10 cellular contexts compared by ENCODE assay signal in genomic region chr10:132546567-132547420, GRCh38. TPM values are rescaled to one million over a fixed set of nuclear protein-coding genes. Genes with fewer than 3 reads are reported as not detected.
DNase-seq lines count a peak whose midpoint lies in the region; ATAC-seq, FAIRE-seq and TF ChIP-seq lines count a peak whose summit lies in the region.
"Had no signal": no experiment of that assay in that cellular context is flagged by ENCODE, and none has a peak within 500 bp of the region (broad histone marks: within the 10 kb centered on the region; RNA-seq: fewer than 3 reads in every experiment).

No MANE protein-coding gene starts in this region.

- POLR2A ChIA-PET in H1 (lab: Charles Lee; ENCODE audit: partially characterized antibody): interaction anchor here (1.1 kb wide), 1 partner anchor 8 kb away, joined by 3 read pairs; no protein-coding TSS in a partner anchor

- H3K27ac ChIP-seq in H1 (ENCODE audit: low read depth, low read length): no peak overlapping the region
- H3K27ac ChIP-seq: neural progenitor cell had no signal

- WGBS in H1 (ENCODE audit: extremely low coverage in 1 of 2, insufficient coverage in 1 of 2, insufficient read length in 1 of 2, insufficient replicate concordance in 2 of 2, low coverage in 1 of 2, low lambda C conversion rate in 2 of 2, missing lambda C conversion rate in 1 of 2), 2 experiments: 89% methylated on average over 24 of the region's 26 CpGs; no CpG with 5 or more reads in 1 of the 2 experiments

- ATAC-seq in HG03139 (IDR thresholded peaks at IDR 0.05; ENCODE audit: unreplicated experiment): no peak
- ATAC-seq in HG03432 (IDR thresholded peaks at IDR 0.05; ENCODE audit: unreplicated experiment): no peak
- ATAC-seq in GM21390 (IDR thresholded peaks at IDR 0.05; ENCODE audit: unreplicated experiment): no peak

- no peak overlapping the region for H3K18ac ChIP-seq in H1 (ENCODE audit: extremely low read depth, low read length)

- H3K9ac ChIP-seq in H1 (replicated peaks in 1 of 4; ENCODE audit: extremely low read depth in 1 of 4, low read depth in 3 of 4, low read length in 3 of 4): no peak overlapping the region
- H3K9ac ChIP-seq: neural progenitor cell had no signal

- no peak overlapping the region for H3K56ac ChIP-seq in H1 (replicated peaks; ENCODE audit: insufficient read length, low read depth, low read length)

- H3K79me2 ChIP-seq in H1 (ENCODE audit: control insufficient read depth in 1 of 2, insufficient read depth in 2 of 2, low read length in 2 of 2): peaks cover 0 to 44% of the 10 kb centered on the region in 2 experiments; a peak in 2 of 4 replicates

- H2AFZ ChIP-seq in H1 (ENCODE audit: low read length): no peak overlapping the region
- H2AFZ ChIP-seq: neural progenitor cell had no signal

- H2BK20ac ChIP-seq in H1 (ENCODE audit: low read length): no peak overlapping the region

- H2BK5ac ChIP-seq in H1 (ENCODE audit: low read depth, low read length): no peak overlapping the region

- no peak overlapping the region for H3K23ac ChIP-seq in H1 (ENCODE audit: insufficient read length)

- H3K14ac ChIP-seq in H1 (ENCODE audit: insufficient read length): no peak overlapping the region

- CTCF ChIA-PET in H1 (lab: Charles Lee; ENCODE audit: partially characterized antibody): no interaction called here

- H3K4me1 ChIP-seq in H1 (replicated peaks in 1 of 4; ENCODE audit: control insufficient read depth in 3 of 4, insufficient read depth in 4 of 4, low read length in 3 of 4): peaks cover 0 to 7% (median 6%) of the 10 kb centered on the region in 4 experiments; a peak in 6 of 7 replicates

- no peaks in the 10 kb centered on the region for H3K36me3 ChIP-seq in H1 (ENCODE audit: control insufficient read depth in 2 of 4, insufficient read depth in 4 of 4, low read length in 3 of 4)
- H3K36me3 ChIP-seq: neural progenitor cell had no signal

- no peak overlapping the region for H4K5ac ChIP-seq in H1 (ENCODE audit: insufficient read length, low read depth, low read length)

- H3K23me2 ChIP-seq in H1 (ENCODE audit: low read depth, low read length): no peaks in the 10 kb centered on the region

- peaks cover 5 to 31% of the 10 kb centered on the region in 2 experiments for H4K20me1 ChIP-seq in H1 (replicated peaks in 1 of 2; ENCODE audit: control insufficient read depth in 1 of 2, insufficient read depth in 2 of 2, low read length in 2 of 2)

- H2BK12ac ChIP-seq in H1 (ENCODE audit: low read depth, low read length): no peak overlapping the region

- H4K8ac ChIP-seq in H1 (ENCODE audit: extremely low read depth, insufficient read depth, low read length): peak overlapping the region; percentile 29; the same call in 1 of the 2 replicates

- no peaks in the 10 kb centered on the region; a peak in 1 of 7 replicates for H3K27me3 ChIP-seq in H1 (replicated peaks in 1 of 4; ENCODE audit: control insufficient read depth in 3 of 4, extremely low read depth in 1 of 4, insufficient read depth in 3 of 4, low read length in 3 of 4)
- H3K27me3 ChIP-seq: neural progenitor cell had no signal

- no peak overlapping the region for H2AK5ac ChIP-seq in H1 (ENCODE audit: low read depth, low read length)

- H3K4me3 ChIP-seq in H1 (ENCODE audit: extremely low read depth in 1 of 4, insufficient read depth in 2 of 4, low read depth in 3 of 4, low read length in 4 of 4): no peak overlapping the region
- no peak overlapping the region for H3K4me3 ChIP-seq in retinal pigment epithelial cell (ENCODE audit: low read length)
- H3K4me3 ChIP-seq: neural progenitor cell had no signal

- FAIRE-seq in H1 (lab: Jason Lieb, UNC): no peak

- TF ChIP-seq EP300 in H1 (IDR thresholded peaks at IDR 0.05; ENCODE audit: borderline replicate concordance in 1 of 2, low read depth in 2 of 2, low read length in 2 of 2): no peak

- no peak for TF ChIP-seq RAD21 in H1 (IDR thresholded peaks at IDR 0.05 in 1 of 2, conservative IDR thresholded peaks at IDR 0.05 in 1 of 2; ENCODE audit: low read depth in 2 of 2, low read length in 2 of 2)

- H3K4ac ChIP-seq in H1 (replicated peaks; ENCODE audit: insufficient read length, low read depth, low read length): no peak overlapping the region

- H2BK120ac ChIP-seq in H1 (replicated peaks; ENCODE audit: low read depth, low read length): no peak overlapping the region

- H2BK15ac ChIP-seq in H1 (ENCODE audit: low read length): no peak overlapping the region

- peaks cover 16% of the 10 kb centered on the region for H3K79me1 ChIP-seq in H1 (ENCODE audit: low read depth, low read length)

- TF ChIP-seq CTCF in H1 (IDR thresholded peaks at IDR 0.05; ENCODE audit: control extremely low read depth in 1 of 3, insufficient read depth in 1 of 3, low read depth in 1 of 3, low read length in 3 of 3) (no peak), retinal pigment epithelial cell (conservative IDR thresholded peaks at IDR 0.05; ENCODE audit: low read depth, low read length) (no peak)

- DNase-seq in GF-D8 (lab: John Stamatoyannopoulos, UW) (peak; percentile 81), NCI-H1092 (lab: John Stamatoyannopoulos, UW) (peak; percentile 31), H1 (ENCODE audit: low read depth in 1 of 2, low spot score in 2 of 2) (no peak), retinal pigment epithelial cell (ENCODE audit: low read depth) (peak; percentile 39)
- DNase-seq: hippocampal formation, NCI-H2081 had no signal

- H3K4me2 ChIP-seq in H1 (ENCODE audit: insufficient read depth in 1 of 2, low read depth in 2 of 2, low read length in 2 of 2): no peak overlapping the region
- H3K4me2 ChIP-seq: neural progenitor cell had no signal

- no peak overlapping the region for H4K91ac ChIP-seq in H1 (replicated peaks; ENCODE audit: insufficient read length, low read length)

- no peaks in the 10 kb centered on the region for H3K9me3 ChIP-seq in H1 (ENCODE audit: insufficient read depth in 2 of 2, low read depth in 1 of 2, low read length in 1 of 2)

- TF ChIP-seq POLR2A in H1 (IDR thresholded peaks at IDR 0.05; ENCODE audit: control extremely low read depth in 1 of 2, low read depth in 2 of 2, low read length in 2 of 2): no peak

RNA-seq across cellular contexts. Expression of gene INPP5A, which starts 9.2 kb away (rescaled TPM):
- total RNA-seq in H1 (2021; fragmentation: NEBNext Ultra II Directional; extraction: Animal tissue kit (Norgen Biotek cat#: 25700)): 25.5 and 27.5 TPM in 2 replicates
- polyA plus RNA-seq in H1 (2011; rRNA removed): 16.8 and 19.7 TPM in 2 replicates
- 15.9 TPM for polyA plus RNA-seq in H1 (2011; cell fraction: cytosol; rRNA removed)
- polyA plus RNA-seq in H1 (2011; cell fraction: nucleus; rRNA removed): 12.0 TPM
- polyA plus RNA-seq in H1 (2012, experiment 1 of 2): 16.0 to 19.8 TPM (median 18.0 TPM) in 4 replicates
- 19.3 TPM for polyA plus RNA-seq in H1 (2012, experiment 2 of 2)
- 15.4 TPM for polyA plus RNA-seq in H1 (2013, experiment 1 of 2)
- 14.7 TPM for polyA plus RNA-seq in H1 (2013, experiment 2 of 2)
- polyA minus RNA-seq in H1 (2011; rRNA and poly(A)+ RNA removed): 21.6 and 22.1 TPM in 2 replicates
- 12.3 TPM for polyA minus RNA-seq in H1 (2011; cell fraction: cytosol; rRNA and poly(A)+ RNA removed)
- polyA minus RNA-seq in H1 (2011; cell fraction: nucleus; rRNA and poly(A)+ RNA removed): 12.1 TPM

Comparison
In these comparisons a context has a peak if more than half of its experiments do, and no peak if none do; other contexts are left out.
1. DNase-seq: peak in GF-D8 (single experiment), NCI-H1092 (single experiment) and retinal pigment epithelial cell (single experiment); none in H1 (0 of 2).